1 cellular context compared by ENCODE assay signal in the genomic region with DNA sequence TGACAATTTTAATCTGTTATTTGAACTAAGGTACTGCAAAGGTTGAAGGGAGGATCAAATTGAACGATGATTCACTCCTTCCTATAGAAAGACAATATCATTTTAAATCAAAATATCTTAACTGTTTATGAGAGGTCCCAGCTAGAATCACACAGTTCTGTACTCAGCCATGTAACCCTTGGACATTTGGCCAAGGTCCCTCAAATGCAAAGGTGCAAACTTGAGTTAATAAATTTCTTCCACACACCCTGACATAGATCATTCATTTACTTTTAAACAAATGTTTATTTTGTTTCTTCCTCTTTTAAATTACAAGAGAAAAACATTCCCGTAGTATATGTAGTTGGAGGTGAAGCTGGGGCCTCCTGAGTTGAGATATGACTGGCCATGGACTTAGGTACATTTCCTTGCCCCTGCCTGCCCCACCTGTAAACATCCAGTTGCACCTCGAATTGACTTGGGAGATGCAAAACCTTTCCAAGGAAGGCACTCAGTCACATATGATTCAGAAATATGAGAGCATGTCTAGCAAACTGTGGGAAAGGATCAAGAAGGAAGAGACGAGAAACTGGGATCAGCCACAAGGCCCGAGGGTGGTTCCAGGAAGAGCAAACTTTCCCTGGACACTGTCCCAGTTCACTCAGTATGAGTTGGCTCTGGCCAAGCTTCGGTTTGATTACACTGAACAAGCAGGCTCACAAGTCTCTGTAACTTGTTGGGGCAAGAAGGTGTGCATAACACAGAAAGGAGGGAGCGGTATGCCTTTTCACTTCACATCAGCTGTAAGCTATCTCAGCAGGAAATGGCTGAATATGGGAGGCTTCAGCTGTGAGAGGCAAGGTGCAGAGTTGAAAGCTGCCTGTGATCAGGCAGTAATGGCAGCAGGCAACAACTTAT.
TF ChIP-seq lines count a peak whose summit lies in the region.

No MANE protein-coding gene starts in this region.

TF ChIP-seq in HepG2, 621 proteins besides CTCF, POLR2A, EP300 and RAD21 (continued from another document and continues in another):
- TF ChIP-seq, protein P1, sequence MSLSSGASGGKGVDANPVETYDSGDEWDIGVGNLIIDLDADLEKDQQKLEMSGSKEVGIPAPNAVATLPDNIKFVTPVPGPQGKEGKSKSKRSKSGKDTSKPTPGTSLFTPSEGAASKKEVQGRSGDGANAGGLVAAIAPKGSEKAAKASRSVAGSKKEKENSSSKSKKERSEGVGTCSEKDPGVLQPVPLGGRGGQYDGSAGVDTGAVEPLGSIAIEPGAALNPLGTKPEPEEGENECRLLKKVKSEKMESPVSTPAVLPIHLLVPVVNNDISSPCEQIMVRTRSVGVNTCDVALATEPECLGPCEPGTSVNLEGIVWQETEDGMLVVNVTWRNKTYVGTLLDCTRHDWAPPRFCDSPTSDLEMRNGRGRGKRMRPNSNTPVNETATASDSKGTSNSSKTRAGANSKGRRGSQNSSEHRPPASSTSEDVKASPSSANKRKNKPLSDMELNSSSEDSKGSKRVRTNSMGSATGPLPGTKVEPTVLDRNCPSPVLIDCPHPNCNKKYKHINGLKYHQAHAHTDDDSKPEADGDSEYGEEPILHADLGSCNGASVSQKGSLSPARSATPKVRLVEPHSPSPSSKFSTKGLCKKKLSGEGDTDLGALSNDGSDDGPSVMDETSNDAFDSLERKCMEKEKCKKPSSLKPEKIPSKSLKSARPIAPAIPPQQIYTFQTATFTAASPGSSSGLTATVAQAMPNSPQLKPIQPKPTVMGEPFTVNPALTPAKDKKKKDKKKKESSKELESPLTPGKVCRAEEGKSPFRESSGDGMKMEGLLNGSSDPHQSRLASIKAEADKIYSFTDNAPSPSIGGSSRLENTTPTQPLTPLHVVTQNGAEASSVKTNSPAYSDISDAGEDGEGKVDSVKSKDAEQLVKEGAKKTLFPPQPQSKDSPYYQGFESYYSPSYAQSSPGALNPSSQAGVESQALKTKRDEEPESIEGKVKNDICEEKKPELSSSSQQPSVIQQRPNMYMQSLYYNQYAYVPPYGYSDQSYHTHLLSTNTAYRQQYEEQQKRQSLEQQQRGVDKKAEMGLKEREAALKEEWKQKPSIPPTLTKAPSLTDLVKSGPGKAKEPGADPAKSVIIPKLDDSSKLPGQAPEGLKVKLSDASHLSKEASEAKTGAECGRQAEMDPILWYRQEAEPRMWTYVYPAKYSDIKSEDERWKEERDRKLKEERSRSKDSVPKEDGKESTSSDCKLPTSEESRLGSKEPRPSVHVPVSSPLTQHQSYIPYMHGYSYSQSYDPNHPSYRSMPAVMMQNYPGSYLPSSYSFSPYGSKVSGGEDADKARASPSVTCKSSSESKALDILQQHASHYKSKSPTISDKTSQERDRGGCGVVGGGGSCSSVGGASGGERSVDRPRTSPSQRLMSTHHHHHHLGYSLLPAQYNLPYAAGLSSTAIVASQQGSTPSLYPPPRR (CRISPR knock-in tag; IDR thresholded peaks at IDR 0.05; ENCODE audit: borderline replicate concordance), result 0 out of 2 replicates have a peak, but pooled peaks have one; percentile 14
- TF ChIP-seq ZNF12 (CRISPR knock-in tag; IDR thresholded peaks at IDR 0.05), result no peak
- TF ChIP-seq, protein P2, sequence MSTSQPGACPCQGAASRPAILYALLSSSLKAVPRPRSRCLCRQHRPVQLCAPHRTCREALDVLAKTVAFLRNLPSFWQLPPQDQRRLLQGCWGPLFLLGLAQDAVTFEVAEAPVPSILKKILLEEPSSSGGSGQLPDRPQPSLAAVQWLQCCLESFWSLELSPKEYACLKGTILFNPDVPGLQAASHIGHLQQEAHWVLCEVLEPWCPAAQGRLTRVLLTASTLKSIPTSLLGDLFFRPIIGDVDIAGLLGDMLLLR (CRISPR knock-in tag; IDR thresholded peaks at IDR 0.05), result no peak
- TF ChIP-seq JUND (CRISPR knock-in tag; IDR thresholded peaks at IDR 0.05), result no peak
- no peak for TF ChIP-seq ZNF546 (CRISPR knock-in tag; conservative IDR thresholded peaks at IDR 0.05)
- no peak for TF ChIP-seq BHLHE40 (IDR thresholded peaks at IDR 0.05; ENCODE audit: low read length)
- TF ChIP-seq FOSL1 (CRISPR knock-in tag; IDR thresholded peaks at IDR 0.05; ENCODE audit: borderline replicate concordance), result no peak
- TF ChIP-seq HOXA3 (CRISPR knock-in tag; IDR thresholded peaks at IDR 0.05), result peak; percentile 41; the same call in 1 of the 2 replicates
- TF ChIP-seq ZNF331 (CRISPR knock-in tag; IDR thresholded peaks at IDR 0.05), result no peak
- TF ChIP-seq, protein P3, sequence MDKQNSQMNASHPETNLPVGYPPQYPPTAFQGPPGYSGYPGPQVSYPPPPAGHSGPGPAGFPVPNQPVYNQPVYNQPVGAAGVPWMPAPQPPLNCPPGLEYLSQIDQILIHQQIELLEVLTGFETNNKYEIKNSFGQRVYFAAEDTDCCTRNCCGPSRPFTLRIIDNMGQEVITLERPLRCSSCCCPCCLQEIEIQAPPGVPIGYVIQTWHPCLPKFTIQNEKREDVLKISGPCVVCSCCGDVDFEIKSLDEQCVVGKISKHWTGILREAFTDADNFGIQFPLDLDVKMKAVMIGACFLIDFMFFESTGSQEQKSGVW (CRISPR knock-in tag; IDR thresholded peaks at IDR 0.05; ENCODE audit: borderline replicate concordance), result no peak
- TF ChIP-seq ZNF484 (CRISPR knock-in tag; IDR thresholded peaks at IDR 0.05; ENCODE audit: borderline replicate concordance, low read depth), result no peak
- no peak; the same call in 1 of the 2 replicates for TF ChIP-seq POGZ (CRISPR knock-in tag; IDR thresholded peaks at IDR 0.05)
- TF ChIP-seq ZFY (CRISPR knock-in tag; IDR thresholded peaks at IDR 0.05), result peak; percentile 39
- no peak for TF ChIP-seq PTBP1 (IDR thresholded peaks at IDR 0.05; ENCODE audit: low read depth, low read length, poor library complexity, severe bottlenecking)
- no peak for TF ChIP-seq NR2F1 (CRISPR knock-in tag; IDR thresholded peaks at IDR 0.05)
- TF ChIP-seq ZNF317 (CRISPR knock-in tag; IDR thresholded peaks at IDR 0.05), result no peak
- TF ChIP-seq TAF15 (IDR thresholded peaks at IDR 0.05; ENCODE audit: low read depth, low read length, poor library complexity, severe bottlenecking), result no peak
- TF ChIP-seq GFI1 (CRISPR knock-in tag; IDR thresholded peaks at IDR 0.05; ENCODE audit: borderline replicate concordance), result no peak
- TF ChIP-seq MAZ (IDR thresholded peaks at IDR 0.05; ENCODE audit: borderline replicate concordance, low read depth, low read length), result no peak
- TF ChIP-seq MAZ (CRISPR knock-in tag; IDR thresholded peaks at IDR 0.05; ENCODE audit: low read depth), result no peak
- TF ChIP-seq JARID2 (CRISPR knock-in tag; IDR thresholded peaks at IDR 0.05; ENCODE audit: insufficient replicate concordance), result no peak
- 0 out of 2 replicates have a peak, but pooled peaks have one; percentile 25 for TF ChIP-seq ZNF501 (CRISPR knock-in tag; IDR thresholded peaks at IDR 0.05)
- TF ChIP-seq ZNF564 (CRISPR knock-in tag; IDR thresholded peaks at IDR 0.05), result no peak
- TF ChIP-seq KLF13 (CRISPR knock-in tag; IDR thresholded peaks at IDR 0.05), result no peak
- no peak for TF ChIP-seq GLI4 (CRISPR knock-in tag; IDR thresholded peaks at IDR 0.05; ENCODE audit: borderline replicate concordance)
- no peak for TF ChIP-seq KDM3A (CRISPR knock-in tag; IDR thresholded peaks at IDR 0.05; ENCODE audit: low read depth)
- no peak for TF ChIP-seq NFKBIZ (CRISPR knock-in tag; IDR thresholded peaks at IDR 0.05)
- TF ChIP-seq, protein P4, sequence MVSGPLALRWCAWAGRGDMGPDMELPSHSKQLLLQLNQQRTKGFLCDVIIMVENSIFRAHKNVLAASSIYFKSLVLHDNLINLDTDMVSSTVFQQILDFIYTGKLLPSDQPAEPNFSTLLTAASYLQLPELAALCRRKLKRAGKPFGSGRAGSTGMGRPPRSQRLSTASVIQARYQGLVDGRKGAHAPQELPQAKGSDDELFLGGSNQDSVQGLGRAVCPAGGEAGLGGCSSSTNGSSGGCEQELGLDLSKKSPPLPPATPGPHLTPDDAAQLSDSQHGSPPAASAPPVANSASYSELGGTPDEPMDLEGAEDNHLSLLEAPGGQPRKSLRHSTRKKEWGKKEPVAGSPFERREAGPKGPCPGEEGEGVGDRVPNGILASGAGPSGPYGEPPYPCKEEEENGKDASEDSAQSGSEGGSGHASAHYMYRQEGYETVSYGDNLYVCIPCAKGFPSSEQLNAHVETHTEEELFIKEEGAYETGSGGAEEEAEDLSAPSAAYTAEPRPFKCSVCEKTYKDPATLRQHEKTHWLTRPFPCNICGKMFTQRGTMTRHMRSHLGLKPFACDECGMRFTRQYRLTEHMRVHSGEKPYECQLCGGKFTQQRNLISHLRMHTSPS (CRISPR knock-in tag; IDR thresholded peaks at IDR 0.05; ENCODE audit: low read depth), result no peak
- no peak for TF ChIP-seq IKZF1 (IDR thresholded peaks at IDR 0.05)
- TF ChIP-seq RARA (CRISPR knock-in tag; IDR thresholded peaks at IDR 0.05), result 0 out of 2 replicates have a peak, but pooled peaks have one; percentile 14
- TF ChIP-seq KAT7 (CRISPR knock-in tag; IDR thresholded peaks at IDR 0.05; ENCODE audit: borderline replicate concordance), result 0 out of 2 replicates have a peak, but pooled peaks have one; percentile 31
- no peak for TF ChIP-seq NCOA2 (CRISPR knock-in tag; IDR thresholded peaks at IDR 0.05)
- no peak for TF ChIP-seq CREB1 (IDR thresholded peaks at IDR 0.05)
- 0 out of 2 replicates have a peak, but pooled peaks have one; percentile 31 for TF ChIP-seq CREB1 (CRISPR knock-in tag; IDR thresholded peaks at IDR 0.05)
- no peak for TF ChIP-seq ZNF552 (CRISPR knock-in tag; IDR thresholded peaks at IDR 0.05; ENCODE audit: borderline replicate concordance)
- TF ChIP-seq ZNF577 (CRISPR knock-in tag; IDR thresholded peaks at IDR 0.05; ENCODE audit: borderline replicate concordance, low read depth), result no peak
- TF ChIP-seq, protein P5, sequence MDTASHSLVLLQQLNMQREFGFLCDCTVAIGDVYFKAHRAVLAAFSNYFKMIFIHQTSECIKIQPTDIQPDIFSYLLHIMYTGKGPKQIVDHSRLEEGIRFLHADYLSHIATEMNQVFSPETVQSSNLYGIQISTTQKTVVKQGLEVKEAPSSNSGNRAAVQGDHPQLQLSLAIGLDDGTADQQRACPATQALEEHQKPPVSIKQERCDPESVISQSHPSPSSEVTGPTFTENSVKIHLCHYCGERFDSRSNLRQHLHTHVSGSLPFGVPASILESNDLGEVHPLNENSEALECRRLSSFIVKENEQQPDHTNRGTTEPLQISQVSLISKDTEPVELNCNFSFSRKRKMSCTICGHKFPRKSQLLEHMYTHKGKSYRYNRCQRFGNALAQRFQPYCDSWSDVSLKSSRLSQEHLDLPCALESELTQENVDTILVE (CRISPR knock-in tag; IDR thresholded peaks at IDR 0.05), result no peak
- no peak for TF ChIP-seq ZNF7 (CRISPR knock-in tag; IDR thresholded peaks at IDR 0.05)
- TF ChIP-seq HOXA5 (CRISPR knock-in tag; IDR thresholded peaks at IDR 0.05), result no peak
- TF ChIP-seq, protein P6, sequence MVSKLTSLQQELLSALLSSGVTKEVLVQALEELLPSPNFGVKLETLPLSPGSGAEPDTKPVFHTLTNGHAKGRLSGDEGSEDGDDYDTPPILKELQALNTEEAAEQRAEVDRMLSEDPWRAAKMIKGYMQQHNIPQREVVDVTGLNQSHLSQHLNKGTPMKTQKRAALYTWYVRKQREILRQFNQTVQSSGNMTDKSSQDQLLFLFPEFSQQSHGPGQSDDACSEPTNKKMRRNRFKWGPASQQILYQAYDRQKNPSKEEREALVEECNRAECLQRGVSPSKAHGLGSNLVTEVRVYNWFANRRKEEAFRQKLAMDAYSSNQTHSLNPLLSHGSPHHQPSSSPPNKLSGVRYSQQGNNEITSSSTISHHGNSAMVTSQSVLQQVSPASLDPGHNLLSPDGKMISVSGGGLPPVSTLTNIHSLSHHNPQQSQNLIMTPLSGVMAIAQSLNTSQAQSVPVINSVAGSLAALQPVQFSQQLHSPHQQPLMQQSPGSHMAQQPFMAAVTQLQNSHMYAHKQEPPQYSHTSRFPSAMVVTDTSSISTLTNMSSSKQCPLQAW (CRISPR knock-in tag; IDR thresholded peaks at IDR 0.05), result peak; percentile 58; the same call in 1 of the 2 replicates
- TF ChIP-seq MAF1 (CRISPR knock-in tag; IDR thresholded peaks at IDR 0.05; ENCODE audit: borderline replicate concordance), result no peak
- TF ChIP-seq, protein P7, sequence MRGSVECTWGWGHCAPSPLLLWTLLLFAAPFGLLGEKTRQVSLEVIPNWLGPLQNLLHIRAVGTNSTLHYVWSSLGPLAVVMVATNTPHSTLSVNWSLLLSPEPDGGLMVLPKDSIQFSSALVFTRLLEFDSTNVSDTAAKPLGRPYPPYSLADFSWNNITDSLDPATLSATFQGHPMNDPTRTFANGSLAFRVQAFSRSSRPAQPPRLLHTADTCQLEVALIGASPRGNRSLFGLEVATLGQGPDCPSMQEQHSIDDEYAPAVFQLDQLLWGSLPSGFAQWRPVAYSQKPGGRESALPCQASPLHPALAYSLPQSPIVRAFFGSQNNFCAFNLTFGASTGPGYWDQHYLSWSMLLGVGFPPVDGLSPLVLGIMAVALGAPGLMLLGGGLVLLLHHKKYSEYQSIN (CRISPR knock-in tag; IDR thresholded peaks at IDR 0.05; ENCODE audit: borderline replicate concordance), result no peak
- TF ChIP-seq, protein P8, sequence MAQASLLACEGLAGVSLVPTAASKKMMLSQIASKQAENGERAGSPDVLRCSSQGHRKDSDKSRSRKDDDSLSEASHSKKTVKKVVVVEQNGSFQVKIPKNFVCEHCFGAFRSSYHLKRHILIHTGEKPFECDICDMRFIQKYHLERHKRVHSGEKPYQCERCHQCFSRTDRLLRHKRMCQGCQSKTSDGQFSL (CRISPR knock-in tag; IDR thresholded peaks at IDR 0.05), result no peak
- TF ChIP-seq FOXC1 (CRISPR knock-in tag; IDR thresholded peaks at IDR 0.05; ENCODE audit: borderline replicate concordance), result no peak
- TF ChIP-seq HMG20A (CRISPR knock-in tag; IDR thresholded peaks at IDR 0.05; ENCODE audit: borderline replicate concordance), result no peak; the same call in 1 of the 2 replicates
- TF ChIP-seq, protein P9, sequence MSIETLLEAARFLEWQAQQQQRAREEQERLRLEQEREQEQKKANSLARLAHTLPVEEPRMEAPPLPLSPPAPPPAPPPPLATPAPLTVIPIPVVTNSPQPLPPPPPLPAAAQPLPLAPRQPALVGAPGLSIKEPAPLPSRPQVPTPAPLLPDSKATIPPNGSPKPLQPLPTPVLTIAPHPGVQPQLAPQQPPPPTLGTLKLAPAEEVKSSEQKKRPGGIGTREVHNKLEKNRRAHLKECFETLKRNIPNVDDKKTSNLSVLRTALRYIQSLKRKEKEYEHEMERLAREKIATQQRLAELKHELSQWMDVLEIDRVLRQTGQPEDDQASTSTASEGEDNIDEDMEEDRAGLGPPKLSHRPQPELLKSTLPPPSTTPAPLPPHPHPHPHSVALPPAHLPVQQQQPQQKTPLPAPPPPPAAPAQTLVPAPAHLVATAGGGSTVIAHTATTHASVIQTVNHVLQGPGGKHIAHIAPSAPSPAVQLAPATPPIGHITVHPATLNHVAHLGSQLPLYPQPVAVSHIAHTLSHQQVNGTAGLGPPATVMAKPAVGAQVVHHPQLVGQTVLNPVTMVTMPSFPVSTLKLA (IDR thresholded peaks at IDR 0.05), result no peak
